ENCODE assay signal across 1 cellular context in genomic region chr1:100387209-100387608, GRCh38.
TF ChIP-seq lines count a peak whose summit lies in the region.

No MANE protein-coding gene starts in this region.

TF ChIP-seq in SK-N-SH treated with all-trans-retinoic acid at 6 μM for 48 hours, 23 proteins besides CTCF, POLR2A, EP300 and RAD21 (continued from another document):
- TF ChIP-seq TCF4 (CRISPR knock-in tag; IDR thresholded peaks at IDR 0.05; ENCODE audit: borderline replicate concordance), result no peak
- no peak for TF ChIP-seq ISL1 (CRISPR knock-in tag; IDR thresholded peaks at IDR 0.05)
